1 cellular context compared by ENCODE assay signal in genomic region chr10:7480742-7481381, GRCh38.
TF ChIP-seq lines count a peak whose summit lies in the region.

No MANE protein-coding gene starts in this region.

TF ChIP-seq in GM12878, 131 proteins besides CTCF, POLR2A, EP300 and RAD21 (continued from another document and continues in another):
- TF ChIP-seq POLR2AphosphoS2 (IDR thresholded peaks at IDR 0.05; ENCODE audit: low read depth, low read length), result no peak
- 0 out of 2 replicates have a peak, but pooled peaks have one; percentile 47 for TF ChIP-seq MLLT1 (IDR thresholded peaks at IDR 0.05)
- no peak for TF ChIP-seq FOXK2 (IDR thresholded peaks at IDR 0.05)
- TF ChIP-seq POU2F2 (IDR thresholded peaks at IDR 0.05; ENCODE audit: borderline replicate concordance, low read depth, low read length), result no peak
- TF ChIP-seq MEF2B (IDR thresholded peaks at IDR 0.05; ENCODE audit: partially characterized antibody, poor library complexity, severe bottlenecking), result no peak
- no peak for TF ChIP-seq NR2C2 (IDR thresholded peaks at IDR 0.05; ENCODE audit: borderline replicate concordance, control insufficient read depth, insufficient read length, low read depth)
- peak; percentile 62 for TF ChIP-seq EED (IDR thresholded peaks at IDR 0.05; ENCODE audit: low read depth)
- TF ChIP-seq LARP7 (IDR thresholded peaks at IDR 0.05), result no peak
- no peak for TF ChIP-seq CBFB (IDR thresholded peaks at IDR 0.05; ENCODE audit: low read depth)
- TF ChIP-seq CREM (IDR thresholded peaks at IDR 0.05; ENCODE audit: low read depth), result peak; percentile 13; the same call in 1 of the 2 replicates
- TF ChIP-seq, protein P1, sequence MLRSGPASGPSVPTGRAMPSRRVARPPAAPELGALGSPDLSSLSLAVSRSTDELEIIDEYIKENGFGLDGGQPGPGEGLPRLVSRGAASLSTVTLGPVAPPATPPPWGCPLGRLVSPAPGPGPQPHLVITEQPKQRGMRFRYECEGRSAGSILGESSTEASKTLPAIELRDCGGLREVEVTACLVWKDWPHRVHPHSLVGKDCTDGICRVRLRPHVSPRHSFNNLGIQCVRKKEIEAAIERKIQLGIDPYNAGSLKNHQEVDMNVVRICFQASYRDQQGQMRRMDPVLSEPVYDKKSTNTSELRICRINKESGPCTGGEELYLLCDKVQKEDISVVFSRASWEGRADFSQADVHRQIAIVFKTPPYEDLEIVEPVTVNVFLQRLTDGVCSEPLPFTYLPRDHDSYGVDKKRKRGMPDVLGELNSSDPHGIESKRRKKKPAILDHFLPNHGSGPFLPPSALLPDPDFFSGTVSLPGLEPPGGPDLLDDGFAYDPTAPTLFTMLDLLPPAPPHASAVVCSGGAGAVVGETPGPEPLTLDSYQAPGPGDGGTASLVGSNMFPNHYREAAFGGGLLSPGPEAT (IDR thresholded peaks at IDR 0.05; ENCODE audit: low read depth), result peak; percentile 53; the same call in 1 of the 2 replicates
- TF ChIP-seq, protein P2, sequence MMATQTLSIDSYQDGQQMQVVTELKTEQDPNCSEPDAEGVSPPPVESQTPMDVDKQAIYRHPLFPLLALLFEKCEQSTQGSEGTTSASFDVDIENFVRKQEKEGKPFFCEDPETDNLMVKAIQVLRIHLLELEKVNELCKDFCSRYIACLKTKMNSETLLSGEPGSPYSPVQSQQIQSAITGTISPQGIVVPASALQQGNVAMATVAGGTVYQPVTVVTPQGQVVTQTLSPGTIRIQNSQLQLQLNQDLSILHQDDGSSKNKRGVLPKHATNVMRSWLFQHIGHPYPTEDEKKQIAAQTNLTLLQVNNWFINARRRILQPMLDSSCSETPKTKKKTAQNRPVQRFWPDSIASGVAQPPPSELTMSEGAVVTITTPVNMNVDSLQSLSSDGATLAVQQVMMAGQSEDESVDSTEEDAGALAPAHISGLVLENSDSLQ (IDR thresholded peaks at IDR 0.05), result peak; percentile 65; the same call in 1 of the 2 replicates
- TF ChIP-seq BRCA1 (IDR thresholded peaks at IDR 0.05; ENCODE audit: low read depth, low read length), result no peak
- no peak for TF ChIP-seq FOS (IDR thresholded peaks at IDR 0.05; ENCODE audit: borderline replicate concordance, extremely low read depth, insufficient read length)
- TF ChIP-seq E2F4 (IDR thresholded peaks at IDR 0.05; ENCODE audit: low read depth, low read length), result no peak
- TF ChIP-seq HCFC1 (IDR thresholded peaks at IDR 0.05; ENCODE audit: low read length), result no peak
- TF ChIP-seq PAX5 (IDR thresholded peaks at IDR 0.05; ENCODE audit: borderline replicate concordance, low read depth, low read length), result peak; percentile 65; the same call in 1 of the 2 replicates
- peak; percentile 45 for TF ChIP-seq ATF7 (IDR thresholded peaks at IDR 0.05; ENCODE audit: low read depth)
- TF ChIP-seq RB1 (IDR thresholded peaks at IDR 0.05; ENCODE audit: borderline replicate concordance), result no peak
- peak; percentile 73 to 80 for TF ChIP-seq IKZF2 (IDR thresholded peaks at IDR 0.05)
- no peak for TF ChIP-seq TARDBP (IDR thresholded peaks at IDR 0.05; ENCODE audit: borderline replicate concordance)
- TF ChIP-seq ZNF274 (IDR thresholded peaks at IDR 0.05; ENCODE audit: insufficient read depth, insufficient read length), result no peak
- no peak for TF ChIP-seq NRF1 (conservative IDR thresholded peaks at IDR 0.05; ENCODE audit: low read depth, low read length)
- TF ChIP-seq STAT1 (conservative IDR thresholded peaks at IDR 0.05), result no peak
- TF ChIP-seq KLF5 (IDR thresholded peaks at IDR 0.05; ENCODE audit: partially characterized antibody), result no peak
- TF ChIP-seq, protein P3, sequence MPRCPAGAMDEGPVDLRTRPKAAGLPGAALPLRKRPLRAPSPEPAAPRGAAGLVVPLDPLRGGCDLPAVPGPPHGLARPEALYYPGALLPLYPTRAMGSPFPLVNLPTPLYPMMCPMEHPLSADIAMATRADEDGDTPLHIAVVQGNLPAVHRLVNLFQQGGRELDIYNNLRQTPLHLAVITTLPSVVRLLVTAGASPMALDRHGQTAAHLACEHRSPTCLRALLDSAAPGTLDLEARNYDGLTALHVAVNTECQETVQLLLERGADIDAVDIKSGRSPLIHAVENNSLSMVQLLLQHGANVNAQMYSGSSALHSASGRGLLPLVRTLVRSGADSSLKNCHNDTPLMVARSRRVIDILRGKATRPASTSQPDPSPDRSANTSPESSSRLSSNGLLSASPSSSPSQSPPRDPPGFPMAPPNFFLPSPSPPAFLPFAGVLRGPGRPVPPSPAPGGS (IDR thresholded peaks at IDR 0.05; ENCODE audit: borderline replicate concordance, insufficient read depth, low read depth, low read length, poor library complexity, severe bottlenecking), result no peak
- no peak for TF ChIP-seq POLR2AphosphoS5 (IDR thresholded peaks at IDR 0.05; ENCODE audit: low read length)
- no peak for TF ChIP-seq PAX8 (IDR thresholded peaks at IDR 0.05)
- TF ChIP-seq SPI1 (IDR thresholded peaks at IDR 0.05; ENCODE audit: borderline replicate concordance, insufficient read depth, low read depth, low read length), result peak; percentile 82; the same call in 1 of the 2 replicates
- TF ChIP-seq TCF3 (IDR thresholded peaks at IDR 0.05; ENCODE audit: borderline replicate concordance, insufficient read depth, low read depth, low read length), result no peak
- no peak for TF ChIP-seq NFYA (IDR thresholded peaks at IDR 0.05; ENCODE audit: borderline replicate concordance, low read depth, low read length)
- TF ChIP-seq, protein P4, sequence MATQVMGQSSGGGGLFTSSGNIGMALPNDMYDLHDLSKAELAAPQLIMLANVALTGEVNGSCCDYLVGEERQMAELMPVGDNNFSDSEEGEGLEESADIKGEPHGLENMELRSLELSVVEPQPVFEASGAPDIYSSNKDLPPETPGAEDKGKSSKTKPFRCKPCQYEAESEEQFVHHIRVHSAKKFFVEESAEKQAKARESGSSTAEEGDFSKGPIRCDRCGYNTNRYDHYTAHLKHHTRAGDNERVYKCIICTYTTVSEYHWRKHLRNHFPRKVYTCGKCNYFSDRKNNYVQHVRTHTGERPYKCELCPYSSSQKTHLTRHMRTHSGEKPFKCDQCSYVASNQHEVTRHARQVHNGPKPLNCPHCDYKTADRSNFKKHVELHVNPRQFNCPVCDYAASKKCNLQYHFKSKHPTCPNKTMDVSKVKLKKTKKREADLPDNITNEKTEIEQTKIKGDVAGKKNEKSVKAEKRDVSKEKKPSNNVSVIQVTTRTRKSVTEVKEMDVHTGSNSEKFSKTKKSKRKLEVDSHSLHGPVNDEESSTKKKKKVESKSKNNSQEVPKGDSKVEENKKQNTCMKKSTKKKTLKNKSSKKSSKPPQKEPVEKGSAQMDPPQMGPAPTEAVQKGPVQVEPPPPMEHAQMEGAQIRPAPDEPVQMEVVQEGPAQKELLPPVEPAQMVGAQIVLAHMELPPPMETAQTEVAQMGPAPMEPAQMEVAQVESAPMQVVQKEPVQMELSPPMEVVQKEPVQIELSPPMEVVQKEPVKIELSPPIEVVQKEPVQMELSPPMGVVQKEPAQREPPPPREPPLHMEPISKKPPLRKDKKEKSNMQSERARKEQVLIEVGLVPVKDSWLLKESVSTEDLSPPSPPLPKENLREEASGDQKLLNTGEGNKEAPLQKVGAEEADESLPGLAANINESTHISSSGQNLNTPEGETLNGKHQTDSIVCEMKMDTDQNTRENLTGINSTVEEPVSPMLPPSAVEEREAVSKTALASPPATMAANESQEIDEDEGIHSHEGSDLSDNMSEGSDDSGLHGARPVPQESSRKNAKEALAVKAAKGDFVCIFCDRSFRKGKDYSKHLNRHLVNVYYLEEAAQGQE (IDR thresholded peaks at IDR 0.05; ENCODE audit: low read depth, low read length), result no peak
- TF ChIP-seq KDM1A (IDR thresholded peaks at IDR 0.05; ENCODE audit: borderline replicate concordance), result no peak
- peak; percentile 24; the same call in 1 of the 2 replicates for TF ChIP-seq ATF2 (IDR thresholded peaks at IDR 0.05; ENCODE audit: low read length)
- TF ChIP-seq, protein P5, sequence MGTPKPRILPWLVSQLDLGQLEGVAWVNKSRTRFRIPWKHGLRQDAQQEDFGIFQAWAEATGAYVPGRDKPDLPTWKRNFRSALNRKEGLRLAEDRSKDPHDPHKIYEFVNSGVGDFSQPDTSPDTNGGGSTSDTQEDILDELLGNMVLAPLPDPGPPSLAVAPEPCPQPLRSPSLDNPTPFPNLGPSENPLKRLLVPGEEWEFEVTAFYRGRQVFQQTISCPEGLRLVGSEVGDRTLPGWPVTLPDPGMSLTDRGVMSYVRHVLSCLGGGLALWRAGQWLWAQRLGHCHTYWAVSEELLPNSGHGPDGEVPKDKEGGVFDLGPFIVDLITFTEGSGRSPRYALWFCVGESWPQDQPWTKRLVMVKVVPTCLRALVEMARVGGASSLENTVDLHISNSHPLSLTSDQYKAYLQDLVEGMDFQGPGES (IDR thresholded peaks at IDR 0.05), result no peak
- TF ChIP-seq MTA3 (IDR thresholded peaks at IDR 0.05; ENCODE audit: borderline replicate concordance, low read length), result peak; percentile 56; the same call in 1 of the 2 replicates
- TF ChIP-seq CBX5 (IDR thresholded peaks at IDR 0.05; ENCODE audit: low read depth), result no peak
- TF ChIP-seq, protein P6, sequence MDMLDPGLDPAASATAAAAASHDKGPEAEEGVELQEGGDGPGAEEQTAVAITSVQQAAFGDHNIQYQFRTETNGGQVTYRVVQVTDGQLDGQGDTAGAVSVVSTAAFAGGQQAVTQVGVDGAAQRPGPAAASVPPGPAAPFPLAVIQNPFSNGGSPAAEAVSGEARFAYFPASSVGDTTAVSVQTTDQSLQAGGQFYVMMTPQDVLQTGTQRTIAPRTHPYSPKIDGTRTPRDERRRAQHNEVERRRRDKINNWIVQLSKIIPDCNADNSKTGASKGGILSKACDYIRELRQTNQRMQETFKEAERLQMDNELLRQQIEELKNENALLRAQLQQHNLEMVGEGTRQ (IDR thresholded peaks at IDR 0.05; ENCODE audit: borderline replicate concordance, low read depth, low read length), result no peak
- TF ChIP-seq, protein P7, sequence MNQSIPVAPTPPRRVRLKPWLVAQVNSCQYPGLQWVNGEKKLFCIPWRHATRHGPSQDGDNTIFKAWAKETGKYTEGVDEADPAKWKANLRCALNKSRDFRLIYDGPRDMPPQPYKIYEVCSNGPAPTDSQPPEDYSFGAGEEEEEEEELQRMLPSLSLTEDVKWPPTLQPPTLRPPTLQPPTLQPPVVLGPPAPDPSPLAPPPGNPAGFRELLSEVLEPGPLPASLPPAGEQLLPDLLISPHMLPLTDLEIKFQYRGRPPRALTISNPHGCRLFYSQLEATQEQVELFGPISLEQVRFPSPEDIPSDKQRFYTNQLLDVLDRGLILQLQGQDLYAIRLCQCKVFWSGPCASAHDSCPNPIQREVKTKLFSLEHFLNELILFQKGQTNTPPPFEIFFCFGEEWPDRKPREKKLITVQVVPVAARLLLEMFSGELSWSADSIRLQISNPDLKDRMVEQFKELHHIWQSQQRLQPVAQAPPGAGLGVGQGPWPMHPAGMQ (IDR thresholded peaks at IDR 0.05; ENCODE audit: borderline replicate concordance), result no peak
- TF ChIP-seq EZH2 (IDR thresholded peaks at IDR 0.05; ENCODE audit: borderline replicate concordance, control insufficient read depth, low read depth, low read length), result no peak
- TF ChIP-seq ZBED1 (IDR thresholded peaks at IDR 0.05; ENCODE audit: borderline replicate concordance), result no peak
- TF ChIP-seq SMC3 (IDR thresholded peaks at IDR 0.05; ENCODE audit: borderline replicate concordance, low read length), result no peak
- TF ChIP-seq NFIC (IDR thresholded peaks at IDR 0.05; ENCODE audit: low read depth, low read length), result peak; percentile 23; the same call in 1 of the 2 replicates
- TF ChIP-seq YBX1 (IDR thresholded peaks at IDR 0.05), result no peak
- no peak for TF ChIP-seq ZNF384 (IDR thresholded peaks at IDR 0.05; ENCODE audit: borderline replicate concordance, low read depth, low read length)
- TF ChIP-seq JUNB (IDR thresholded peaks at IDR 0.05), result no peak
